ENCODE assay signal across 4 cellular contexts in genomic region chr5:175738126-175738525, GRCh38.
"Had no signal": no experiment of that assay in that cellular context is flagged by ENCODE, and none has a peak within 500 bp of the region (broad histone marks: within the 10 kb centered on the region; RNA-seq: fewer than 3 reads in every experiment).

No MANE protein-coding gene starts in this region.

- ATAC-seq: GM23338 had no signal

- H3K4me1 Mint-ChIP-seq: IgD-negative memory B cell had no signal

- DNase-seq: H9, HCEC 1CT had no signal

- H3K27ac Mint-ChIP-seq: GM23338, H9 had no signal

- H3K36me3 Mint-ChIP-seq: IgD-negative memory B cell had no signal

- H3K4me3 Mint-ChIP-seq: GM23338, H9, IgD-negative memory B cell had no signal

- H3K9me3 Mint-ChIP-seq: GM23338 had no signal
